In the genomic region with DNA sequence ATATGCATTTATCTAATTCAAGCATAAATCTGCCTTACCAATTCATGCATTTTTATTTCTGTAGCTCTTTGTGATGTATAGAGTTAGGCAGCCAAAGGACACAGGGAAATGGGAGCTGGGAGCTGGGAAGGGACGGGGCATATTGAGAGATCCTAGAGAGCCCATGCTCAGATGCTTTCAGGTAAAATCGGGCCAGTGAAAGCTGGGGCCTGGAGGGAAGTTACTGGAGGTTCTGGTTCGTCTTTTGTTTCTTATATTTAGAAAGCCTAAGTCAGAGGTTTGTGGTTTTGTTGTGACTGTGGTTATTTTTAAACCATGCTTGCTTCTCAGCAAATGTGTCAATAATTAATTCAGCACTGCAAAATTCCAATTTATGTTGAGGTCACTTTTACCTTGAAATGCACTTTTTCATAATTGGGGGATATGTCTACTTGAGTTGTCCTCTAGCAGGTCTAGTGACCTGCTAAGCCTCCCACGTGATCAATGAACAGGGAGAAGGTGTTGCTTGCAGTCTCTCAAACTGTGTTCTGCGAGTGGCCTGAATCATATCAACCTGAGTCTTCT, we compare ENCODE assay signal across 8 cellular contexts. TPM values are rescaled to one million over a fixed set of nuclear protein-coding genes. Genes with fewer than 3 reads are reported as not detected.
DNase-seq lines count a peak whose midpoint lies in the region; ATAC-seq and TF ChIP-seq lines count a peak whose summit lies in the region.

No MANE protein-coding gene starts in this region.

- no peaks in the 10 kb centered on the region for H3K36me3 ChIP-seq in rectal smooth muscle tissue (ENCODE audit: control insufficient read depth, insufficient read depth, low read length)

- H3K27ac ChIP-seq in rectal smooth muscle tissue (ENCODE audit: low read depth, low read length), result peak overlapping the region; percentile 66

- TF ChIP-seq CTCF in epithelial cell of proximal tubule (conservative IDR thresholded peaks at IDR 0.05; ENCODE audit: low read depth, low read length), result no peak

- peak overlapping the region; percentile 15 for H3K27ac Mint-ChIP-seq in activated naive CD4-positive, alpha-beta T cell treated with anti-CD3 and anti-CD28 coated beads, Interleukin-2, amount 50 U/mL, for 24 hours

- peaks cover 3% of the 10 kb centered on the region for H3K36me3 Mint-ChIP-seq in activated naive CD4-positive, alpha-beta T cell treated with anti-CD3 and anti-CD28 coated beads, Interleukin-2, amount 50 U/mL, for 24 hours

- H3K4me3 ChIP-seq in epithelial cell of proximal tubule (ENCODE audit: low read depth, low read length) (peak overlapping the region; percentile 28), rectal smooth muscle tissue (ENCODE audit: low read length) (peak overlapping the region; percentile 63)

- H3K4me3 Mint-ChIP-seq in activated naive CD4-positive, alpha-beta T cell treated with anti-CD3 and anti-CD28 coated beads, Interleukin-2, amount 50 U/mL, for 24 hours, result peak overlapping the region; percentile 82

- no peaks in the 10 kb centered on the region for H3K9me3 Mint-ChIP-seq in activated naive CD4-positive, alpha-beta T cell treated with anti-CD3 and anti-CD28 coated beads, Interleukin-2, amount 50 U/mL, for 24 hours

- DNase-seq in activated naive CD4-positive, alpha-beta T cell treated with anti-CD3 and anti-CD28 coated beads, Interleukin-2, amount 50 U/mL, for 16 hours, result no peak
- DNase-seq in OCI-M1 (lab: John Stamatoyannopoulos, UW) (peak; percentile 58), epithelial cell of proximal tubule (ENCODE audit: low read depth) (no peak), epidermal melanocyte (ENCODE audit: insufficient read length, low spot score) (no peak), Ammon's horn (ENCODE audit: low spot score) (no peak)

- no peak for ATAC-seq in GM18861 (IDR thresholded peaks at IDR 0.05; ENCODE audit: unreplicated experiment)

- no peaks in the 10 kb centered on the region for H3K27me3 Mint-ChIP-seq in activated naive CD4-positive, alpha-beta T cell treated with anti-CD3 and anti-CD28 coated beads, Interleukin-2, amount 50 U/mL, for 24 hours

- no peaks in the 10 kb centered on the region for H3K27me3 ChIP-seq in rectal smooth muscle tissue (ENCODE audit: control insufficient read depth, insufficient read depth, low read length)

- peaks cover 89% of the 10 kb centered on the region for H3K4me1 Mint-ChIP-seq in activated naive CD4-positive, alpha-beta T cell treated with anti-CD3 and anti-CD28 coated beads, Interleukin-2, amount 50 U/mL, for 24 hours

- peaks cover 4% of the 10 kb centered on the region for H3K4me1 ChIP-seq in rectal smooth muscle tissue (ENCODE audit: control insufficient read depth, insufficient read depth, low read length)

- no peak overlapping the region for H3K9ac ChIP-seq in rectal smooth muscle tissue (ENCODE audit: low read length)

RNA-seq across cellular contexts. Expression of gene IFIT3, which starts 5.0 kb away (rescaled TPM):
- total RNA-seq in epithelial cell of proximal tubule, result 5.3 and 10.5 TPM in 2 replicates

RNA-seq across cellular contexts. Expression of gene IFIT2, which starts 31.0 kb away (rescaled TPM):
- total RNA-seq in epithelial cell of proximal tubule, result 1.7 and 2.2 TPM in 2 replicates

RNA-seq across cellular contexts. Expression of gene IFIT1B, which starts 45.1 kb away (rescaled TPM):
- 0.36 TPM in 1 of 2 replicates, not detected in the other for total RNA-seq in epithelial cell of proximal tubule

RNA-seq across cellular contexts. Expression of gene IFIT1, which starts 59.6 kb away (rescaled TPM):
- 2.0 and 3.4 TPM in 2 replicates for total RNA-seq in epithelial cell of proximal tubule
